8 cellular contexts compared by ENCODE assay signal in the genomic region with DNA sequence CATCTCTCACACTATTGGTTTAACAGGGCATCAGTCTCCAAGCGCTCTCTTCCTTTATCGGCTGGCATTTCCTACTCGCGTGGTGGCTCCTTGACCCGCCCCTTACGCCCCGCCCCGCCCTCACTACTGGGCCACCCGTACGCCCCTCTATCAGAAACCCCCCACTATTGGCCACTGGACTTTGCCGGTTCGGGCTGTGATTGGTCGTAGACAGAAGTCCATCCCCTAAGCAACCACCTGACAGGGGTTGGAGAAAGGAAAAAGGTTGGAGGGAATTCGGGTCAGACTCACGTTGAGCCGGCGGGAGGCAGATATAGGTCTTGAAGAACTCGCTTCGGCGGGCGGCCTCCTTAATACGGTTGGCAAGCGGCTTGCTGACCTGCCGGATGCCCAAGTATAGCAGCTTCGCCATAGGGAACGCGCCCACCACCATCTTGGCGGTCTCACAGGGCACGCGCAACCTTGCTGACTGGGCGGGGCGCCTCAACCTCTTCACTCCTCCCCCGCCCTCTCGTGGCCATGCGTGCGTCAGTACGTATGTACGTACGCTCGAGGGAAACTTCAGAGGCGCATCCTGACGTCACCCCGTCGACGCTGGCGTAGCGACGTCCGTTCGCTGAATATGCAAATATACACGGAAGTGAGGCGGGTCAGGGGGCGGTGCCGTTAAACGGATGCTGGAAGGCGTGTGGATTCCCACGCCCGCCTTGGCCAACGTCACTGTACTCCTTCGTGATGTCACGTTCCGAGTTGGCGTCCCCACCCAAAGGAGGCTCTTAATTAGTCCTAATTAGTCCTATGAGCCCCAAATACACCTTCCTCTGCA. TPM values are rescaled to one million over a fixed set of nuclear protein-coding genes. Genes with fewer than 3 reads are reported as not detected.
A peak's percentile ranks its signal among the peaks of the same experiment; 100 is the strongest.
DNase-seq lines count a peak whose midpoint lies in the region; ATAC-seq and TF ChIP-seq lines count a peak whose summit lies in the region.

A gene (minus strand): TSS at position 471 of the 826 bp plus-strand sequence. CDS start 38 bp downstream, at position 433.

- peaks cover 17% of the 10 kb centered on the region for H3K36me3 Mint-ChIP-seq in activated CD4-positive, alpha-beta T cell treated with anti-CD3 and anti-CD28 coated beads, Interleukin-2, amount 10 ng/mL, durations not matched to agents 24 days and 14 days (ENCODE audit: low read depth)

- H3K4me3 ChIP-seq in BJ (ENCODE audit: low read depth, low read length) (peak within 1 kb of the TSS; percentile 69), colonic mucosa (peak within 1 kb of the TSS; percentile 48)

- intact Hi-C loops in activated CD4-positive, alpha-beta T cell treated with anti-CD3 and anti-CD28 coated beads, Interleukin-2, amount 10 ng/mL, durations not matched to agents 24 days and 14 days (cut with micrococcal nuclease), result loop anchor here (1.0 to 2.0 kb wide), 7 partner anchors 30 to 406 kb away; a partner anchor contains a TSS
- intact Hi-C loops in colonic mucosa (cut with DNase I), result no loop called here

- H3K27ac ChIP-seq in colonic mucosa (peak within 1 kb of the TSS; percentile 92), layer of hippocampus (ENCODE audit: low read depth, low read length) (peak within 1 kb of the TSS; percentile 98)

- DNase-seq in BJ (ENCODE audit: low read depth) (peak; percentile 99), NCI-H526 treated with DMSO at 0.1 percent for 48 hours (lab: John Stamatoyannopoulos, UW) (peak; percentile 98), colonic mucosa (peak; percentile 100)
- peak; percentile 100 for DNase-seq in activated CD4-positive, alpha-beta T cell treated with anti-CD3 and anti-CD28 coated beads, Interleukin-2, amount 10 ng/mL, durations not matched to agents 24 days and 14 days
- DNase-seq in stimulated activated CD4-positive, alpha-beta T cell treated with anti-CD3 and anti-CD28 coated beads, Interleukin-1b, Interleukin-23, amount 100 ng/mL, for 4 hours (ENCODE audit: low read depth in 2 of 2), result peak; percentile 97 to 98

- CTCF ChIA-PET in BJ (lab: Yijun Ruan, JAX), result interaction anchor here (0.8 to 8.2 kb wide), 3 partner anchors 58 to 96 kb away, joined by 3 to 37 read pairs (median 3); no protein-coding TSS in a partner anchor

- H3K9ac ChIP-seq in colonic mucosa (ENCODE audit: low read depth in 2 of 2, low read length in 2 of 2), result peak within 1 kb of the TSS; percentile 93 to 98

- peak; percentile 95 for ATAC-seq in GM19324 (IDR thresholded peaks at IDR 0.05; ENCODE audit: low FRiP score, unreplicated experiment)
- ATAC-seq in HG03469 (IDR thresholded peaks at IDR 0.05; ENCODE audit: unreplicated experiment), result peak; percentile 79

- no peaks in the 10 kb centered on the region for H3K9me3 Mint-ChIP-seq in activated CD4-positive, alpha-beta T cell treated with anti-CD3 and anti-CD28 coated beads, Interleukin-2, amount 10 ng/mL, durations not matched to agents 24 days and 14 days

- H3K4me1 ChIP-seq in colonic mucosa, result no peaks in the 10 kb centered on the region

- POLR2A ChIA-PET in BJ (lab: Charles Lee), result interaction anchor here (0.6 kb wide), 1 partner anchor 117 kb away, joined by 5 read pairs; no protein-coding TSS in a partner anchor

- peaks cover 13% of the 10 kb centered on the region for H3K4me1 Mint-ChIP-seq in activated CD4-positive, alpha-beta T cell treated with anti-CD3 and anti-CD28 coated beads, Interleukin-2, amount 10 ng/mL, durations not matched to agents 24 days and 14 days

- H3K36me3 ChIP-seq in BJ (ENCODE audit: control insufficient read depth, insufficient read depth, low read length) (no peaks in the 10 kb centered on the region), colonic mucosa (no peaks in the 10 kb centered on the region)

- no peaks in the 10 kb centered on the region for H3K9me3 ChIP-seq in colonic mucosa

- peak within 1 kb of the TSS; percentile 99 for H3K27ac Mint-ChIP-seq in activated CD4-positive, alpha-beta T cell treated with anti-CD3 and anti-CD28 coated beads, Interleukin-2, amount 10 ng/mL, durations not matched to agents 24 days and 14 days

- H3K27me3 Mint-ChIP-seq in activated CD4-positive, alpha-beta T cell treated with anti-CD3 and anti-CD28 coated beads, Interleukin-2, amount 10 ng/mL, durations not matched to agents 24 days and 14 days, result peaks cover 1% of the 10 kb centered on the region

- no peaks in the 10 kb centered on the region for H3K27me3 ChIP-seq in BJ (ENCODE audit: control insufficient read depth, insufficient read depth, low read length)
- no peaks in the 10 kb centered on the region for H3K27me3 ChIP-seq in colonic mucosa
- H3K27me3 ChIP-seq in layer of hippocampus (ENCODE audit: control insufficient read depth, insufficient read depth, low read length), result no peaks in the 10 kb centered on the region

- TF ChIP-seq CTCF in BJ (IDR thresholded peaks at IDR 0.05; ENCODE audit: insufficient read depth, low read depth, low read length) (no peak), colonic mucosa (IDR thresholded peaks at IDR 0.05) (no peak)

- H3K4me3 Mint-ChIP-seq in activated CD4-positive, alpha-beta T cell treated with anti-CD3 and anti-CD28 coated beads, Interleukin-2, amount 10 ng/mL, durations not matched to agents 24 days and 14 days, result peak within 1 kb of the TSS; percentile 98

RNA-seq across cellular contexts. Expression of the gene that starts here (rescaled TPM):
- 10.9 and 15.1 TPM in 2 replicates for polyA plus RNA-seq in BJ (2011; rRNA removed)
- polyA minus RNA-seq in BJ (2011; rRNA and poly(A)+ RNA removed), result 6.6 and 12.4 TPM in 2 replicates
- 14.0 and 15.3 TPM in 2 replicates for total RNA-seq in activated CD4-positive, alpha-beta T cell treated with anti-CD3 and anti-CD28 coated beads, Interleukin-2, amount 10 ng/mL, durations not matched to agents 24 days and 14 days
- total RNA-seq in colonic mucosa, result 10 to 100 TPM; 12.4 to 14.8 TPM

Comparison
In these comparisons a context has a peak if more than half of its experiments do, and no peak if none do; other contexts are left out.
1. Peak in every context shown above with its lines: DNase-seq, ATAC-seq, H3K4me3 ChIP-seq and H3K27ac ChIP-seq.